8 cellular contexts compared by ENCODE assay signal in the genomic region with DNA sequence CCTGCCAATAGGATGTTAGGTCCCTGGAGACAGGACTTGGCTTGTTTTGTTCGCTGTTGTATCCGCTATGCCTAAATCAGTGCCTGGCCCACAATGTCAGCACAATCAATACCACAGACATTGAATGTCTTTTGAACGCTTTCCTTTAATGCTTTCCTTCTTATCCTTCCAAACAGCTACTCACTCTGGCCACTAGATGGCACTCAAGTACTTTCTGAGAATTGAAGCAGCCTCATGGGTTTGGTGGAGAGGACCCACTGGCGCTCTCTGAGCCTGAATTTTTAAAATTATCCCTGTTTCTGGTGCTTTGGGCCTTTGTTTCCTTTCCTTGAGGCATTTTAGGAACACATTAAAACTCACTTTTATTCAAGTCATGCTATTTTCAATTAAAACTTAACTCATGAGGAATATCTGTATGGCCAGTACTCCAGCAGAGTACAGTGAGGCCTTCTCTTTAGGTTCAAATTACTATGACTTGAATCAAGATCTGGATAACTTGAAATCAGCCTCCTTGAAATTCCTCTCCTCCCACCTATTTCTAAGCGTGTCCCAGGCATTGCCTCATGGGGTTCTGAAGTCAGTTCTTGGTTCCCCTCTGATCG. TPM values are rescaled to one million over a fixed set of nuclear protein-coding genes. Genes with fewer than 3 reads are reported as not detected.
DNase-seq lines count a peak whose midpoint lies in the region; ATAC-seq, FAIRE-seq and TF ChIP-seq lines count a peak whose summit lies in the region.

No MANE protein-coding gene starts in this region.

- no peaks in the 10 kb centered on the region for H3F3A ChIP-seq in Loucy (ENCODE audit: low read depth)

- no peaks in the 10 kb centered on the region for H3K9me3 ChIP-seq in Loucy (ENCODE audit: insufficient read depth, low read depth, low read length)
- H3K9me3 ChIP-seq in SJCRH30 (replicated peaks): no peaks in the 10 kb centered on the region

- H3K27ac ChIP-seq in SJCRH30: no peak overlapping the region

- no peak overlapping the region for H2AFZ ChIP-seq in Loucy (ENCODE audit: low read length)

- H3K9ac ChIP-seq in Loucy (ENCODE audit: low read depth, low read length, poor library complexity, severe bottlenecking): no peak overlapping the region

- no peaks in the 10 kb centered on the region for H3K27me3 ChIP-seq in Loucy (ENCODE audit: insufficient read depth, low read length, poor library complexity, severe bottlenecking)
- no peaks in the 10 kb centered on the region for H3K27me3 ChIP-seq in SJCRH30

- ATAC-seq in HG03469 (IDR thresholded peaks at IDR 0.05; ENCODE audit: unreplicated experiment): no peak

- H3K4me2 ChIP-seq in Loucy (ENCODE audit: low read depth, low read length, poor library complexity, severe bottlenecking): no peak overlapping the region

- H4K20me1 ChIP-seq in Loucy (ENCODE audit: insufficient read depth, low read length, poor library complexity, severe bottlenecking): no peaks in the 10 kb centered on the region

- H3K4me3 ChIP-seq in Loucy (ENCODE audit: low read length, poor library complexity, severe bottlenecking): no peak overlapping the region
- H3K4me3 ChIP-seq in SJCRH30: no peak overlapping the region

- peak; percentile 92 for TF ChIP-seq CTCF in Loucy (conservative IDR thresholded peaks at IDR 0.05; ENCODE audit: low read length)

- peak; percentile 93 for FAIRE-seq in islet of Langerhans (lab: Jason Lieb, UNC)

- no peaks in the 10 kb centered on the region for H3K9me2 ChIP-seq in Loucy (replicated peaks; ENCODE audit: low read depth, low read length)

- peak; percentile 64 to 71 for DNase-seq in NCI-H524 (lab: John Stamatoyannopoulos, UW)
- DNase-seq in NCI-H524 treated with DMSO at 0.1 percent for 48 hours (lab: John Stamatoyannopoulos, UW): no peak
- peak; percentile 34 to 85 for DNase-seq in SJCRH30
- DNase-seq in astrocyte of the hippocampus (ENCODE audit: low read depth, low spot score): peak; percentile 85
- peak in 2 of 3 donors; percentile 17 to 20 for DNase-seq in stimulated activated CD4-positive, alpha-beta T cell treated with anti-CD3 and anti-CD28 coated beads, TNF-alpha, amount 100 ng/mL, for 1 hour (ENCODE audit: low read depth in 3 of 3, low spot score in 1 of 3)

- H3K36me3 ChIP-seq in Loucy (ENCODE audit: insufficient read depth, low read length) (no peaks in the 10 kb centered on the region), SJCRH30 (no peaks in the 10 kb centered on the region)

- H3K79me2 ChIP-seq in Loucy (ENCODE audit: insufficient read depth, low read length): no peaks in the 10 kb centered on the region

- H3K4me1 ChIP-seq in Loucy (ENCODE audit: insufficient read depth, low read length, poor library complexity, severe bottlenecking): peaks cover 26% of the 10 kb centered on the region
- 0 out of 2 replicates have a peak, but pooled peaks cover 9% of the 10 kb centered on the region for H3K4me1 ChIP-seq in SJCRH30

RNA-seq across cellular contexts. Expression of a gene that starts 3.2 kb away (rescaled TPM):
- 19.1 and 20.4 TPM in 2 replicates for total RNA-seq in SJCRH30 (2014; rRNA removed; shearing (Covaris generic))
